12 cellular contexts compared by ENCODE assay signal in genomic region chr16:57345666-57346204, GRCh38. TPM values are rescaled to one million over a fixed set of nuclear protein-coding genes. Genes with fewer than 3 reads are reported as not detected.
"Had no signal": no experiment of that assay in that cellular context is flagged by ENCODE, and none has a peak within 500 bp of the region (broad histone marks: within the 10 kb centered on the region; RNA-seq: fewer than 3 reads in every experiment).

No MANE protein-coding gene starts in this region.

- H3K27ac ChIP-seq: GM23248, HL-60 had no signal

- H3K27ac Mint-ChIP-seq: IgD-negative memory B cell had no signal

- DNase-seq: GM23248, GOT3, H7, KG1 had no signal

- H3K9me3 ChIP-seq: HAP-1 had no signal

- H3K4me3 Mint-ChIP-seq: IgD-negative memory B cell had no signal

- ATAC-seq: HCT116, HepG2, K562 had no signal

- H3K4me3 ChIP-seq: GM23248, HAP-1, K562 had no signal

- H3K36me3 Mint-ChIP-seq: IgD-negative memory B cell had no signal

RNA-seq across cellular contexts. Expression of gene CCL22, which starts 12.8 kb away (rescaled TPM):
- total RNA-seq: GM23248, H4, H7, HepG2, HT1080 had no signal
- polyA plus RNA-seq: HepG2 had no signal

RNA-seq across cellular contexts. Expression of gene CX3CL1, which starts 26.6 kb away (rescaled TPM):
- total RNA-seq: GM23248 had no signal
- polyA plus RNA-seq: GM23248, IgD-negative memory B cell, K562 had no signal

RNA-seq across cellular contexts. Expression of gene CCL17, which starts 58.8 kb away (rescaled TPM):
- total RNA-seq: GM23248, H4, H7, HepG2, HT1080, K562 had no signal
- polyA plus RNA-seq: GM23248, HepG2, IgD-negative memory B cell, K562 had no signal
